In the genomic region with DNA sequence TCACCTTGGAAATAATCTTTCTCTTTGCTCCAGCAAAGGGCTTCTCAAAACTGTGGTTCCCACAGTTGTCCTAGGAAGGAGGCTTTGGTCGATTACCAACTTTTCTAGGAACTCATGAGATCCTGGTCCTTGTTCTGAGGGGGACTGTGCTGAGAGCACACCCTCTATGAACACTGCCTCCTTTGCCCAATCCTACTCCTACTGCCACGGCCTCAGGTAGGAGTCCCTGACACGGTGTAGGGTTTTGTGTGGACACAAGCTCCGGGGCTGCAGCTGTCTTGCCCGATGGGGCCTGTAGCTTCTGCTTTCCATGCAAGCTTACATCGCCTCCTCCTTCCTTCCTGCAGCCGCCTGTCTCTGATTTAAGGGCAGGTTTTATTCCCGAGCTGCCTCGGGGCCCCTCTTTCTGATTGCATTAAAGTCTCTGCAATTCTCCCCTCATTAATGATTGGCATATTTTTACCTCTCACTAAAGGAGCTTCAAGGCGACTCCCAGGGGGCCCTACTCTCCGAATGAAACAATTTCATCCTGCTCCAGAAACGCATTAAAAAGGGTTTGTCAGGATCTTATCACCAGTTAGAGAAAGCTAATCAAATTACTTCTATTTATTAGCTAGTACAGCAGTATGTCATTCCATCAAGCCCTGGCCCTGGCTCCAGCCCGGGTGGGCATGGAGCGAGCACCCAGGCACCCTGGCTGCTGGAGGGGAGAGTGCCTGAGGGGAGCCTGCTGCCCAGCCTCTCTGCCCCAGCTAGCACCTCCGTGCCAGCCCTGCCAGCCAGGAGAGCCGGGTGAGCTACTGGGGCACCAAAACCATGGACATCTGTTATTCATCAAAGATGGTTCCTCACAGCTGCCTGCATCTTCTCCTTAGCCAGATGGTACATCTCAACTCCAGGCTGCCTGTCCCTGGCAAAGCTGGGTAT, we compare ENCODE assay signal across 18 cellular contexts. TPM values are rescaled to one million over a fixed set of nuclear protein-coding genes. Genes with fewer than 3 reads are reported as not detected.
A peak's percentile ranks its signal among the peaks of the same experiment; 100 is the strongest.
DNase-seq lines count a peak whose midpoint lies in the region; ATAC-seq and TF ChIP-seq lines count a peak whose summit lies in the region.
"Had no signal": no experiment of that assay in that cellular context is flagged by ENCODE, and none has a peak within 500 bp of the region (broad histone marks: within the 10 kb centered on the region; RNA-seq: fewer than 3 reads in every experiment).

No MANE protein-coding gene starts in this region.

- H3K27ac ChIP-seq in HCT116 (ENCODE audit: low read depth, low read length) (no peak overlapping the region), SJCRH30 (no peak overlapping the region), OCI-LY7 (ENCODE audit: low read depth, low read length, poor library complexity, severe bottlenecking) (no peak overlapping the region)
- H3K27ac ChIP-seq: RWPE1 had no signal

- DNase-seq in AG04449 (ENCODE audit: low read depth, low spot score) = no peak
- no peak for DNase-seq in HCT116 (ENCODE audit: low read depth, low spot score)
- DNase-seq in SJCRH30 = peak; percentile 42 to 66
- peak; percentile 9 to 42 for DNase-seq in foreskin fibroblast
- no peak for DNase-seq in NCI-H2029 treated with DMSO at 0.1 percent for 48 hours (lab: John Stamatoyannopoulos, UW)
- no peak for DNase-seq in SIG-M5 treated with dmso at 0.1 percent for 504 hours (lab: John Stamatoyannopoulos, UW; ENCODE audit: unreplicated experiment)
- DNase-seq in OCI-LY7 (ENCODE audit: low spot score) = no peak
- DNase-seq in GF-D8 (lab: John Stamatoyannopoulos, UW) = no peak
- DNase-seq: activated CD8-positive, alpha-beta T cell treated with anti-CD3 and anti-CD28 coated beads for 36 hours; activated naive CD4-positive, alpha-beta T cell treated with Interleukin-2 at 50 U/mL for 16 hours; DMS153; kidney; NCI-H1092 treated with DMSO at 0.1 percent for 48 hours; NCI-H446 treated with DMSO at 0.1 percent for 48 hours had no signal

- RAD21 ChIA-PET in HCT116 (lab: Charles Lee; ENCODE audit: low non-redundant PET in 1 of 2, low total read pairs in 2 of 2, uncharacterized antibody in 2 of 2, unreplicated experiment in 2 of 2) = interaction anchor here in 1 of 2 experiments (0.5 kb wide), 1 partner anchor 355 kb away, joined by 3 read pairs; no protein-coding TSS in a partner anchor

- H3K4me1 ChIP-seq in HCT116 (ENCODE audit: control insufficient read depth in 1 of 2, insufficient read depth in 2 of 2, low read length in 2 of 2) (no peaks in the 10 kb centered on the region), SJCRH30 (no peaks in the 10 kb centered on the region), OCI-LY7 (ENCODE audit: insufficient read depth, low read length, poor library complexity, severe bottlenecking) (no peaks in the 10 kb centered on the region)

- BruUV-seq in HCT116 (replicated peaks; lab: Mats Ljungman, UMichigan) = no TSS peak
- no TSS peak for BruUV-seq in OCI-LY7 (replicated peaks; lab: Mats Ljungman, UMichigan)

- POLR2A ChIA-PET in AG04449 (lab: Yijun Ruan, JAX) (no interaction called here), HCT116 (lab: Charles Lee) (interaction anchor here (0.8 kb wide), 1 partner anchor 9 kb away, joined by 3 read pairs; no protein-coding TSS in a partner anchor), OCI-LY7 (lab: Charles Lee) (no interaction called here)

- TF ChIP-seq CTCF in AG04449 (IDR thresholded peaks at IDR 0.05; ENCODE audit: insufficient read depth, low read length, missing control alignments) = no peak
- TF ChIP-seq CTCF in HCT116 (IDR thresholded peaks at IDR 0.05 in 2 of 3, conservative IDR thresholded peaks at IDR 0.05 in 1 of 3; ENCODE audit: borderline replicate concordance in 1 of 3, insufficient read depth in 1 of 3, low read depth in 2 of 3, low read length in 2 of 3) = no peak
- TF ChIP-seq CTCF in foreskin fibroblast (IDR thresholded peaks at IDR 0.05; ENCODE audit: low read depth, low read length) = no peak
- no peak for TF ChIP-seq CTCF in OCI-LY7 (conservative IDR thresholded peaks at IDR 0.05; ENCODE audit: low read length)

- no peaks in the 10 kb centered on the region for H4K20me1 ChIP-seq in HCT116 (ENCODE audit: insufficient read depth)
- H4K20me1 ChIP-seq in OCI-LY7 (ENCODE audit: insufficient read depth, low read length) = no peaks in the 10 kb centered on the region

- peak; percentile 71 for ATAC-seq in HCT116
- ATAC-seq: activated CD8-positive, alpha-beta T cell treated with anti-CD3 and anti-CD28 coated beads for 36 hours had no signal

- H3K4me2 ChIP-seq in HCT116 (ENCODE audit: low read length) (0 out of 2 replicates have a peak overlapping the region, but pooled peaks have one; percentile 3), OCI-LY7 (ENCODE audit: low read length) (no peak overlapping the region)

- intact Hi-C loops in HCT116 (cut with micrococcal nuclease) = no loop called here
- intact Hi-C loops in OCI-LY7 (cut with micrococcal nuclease; ENCODE audit: unreplicated experiment) = no loop called here

- H3K9me3 ChIP-seq in HCT116 (ENCODE audit: control insufficient read depth in 1 of 2, insufficient read depth in 1 of 2, low read depth in 1 of 2, low read length in 2 of 2) (peaks cover 0 to under 1% of the 10 kb centered on the region in 2 experiments; a peak in 1 of 4 replicates), SJCRH30 (replicated peaks) (no peaks in the 10 kb centered on the region), OCI-LY7 (ENCODE audit: low read length) (no peaks in the 10 kb centered on the region)

- H3K27me3 ChIP-seq in HCT116 (ENCODE audit: insufficient read depth, low read length) = no peaks in the 10 kb centered on the region
- H3K27me3 ChIP-seq in SJCRH30 = no peaks in the 10 kb centered on the region

- H3K9me2 ChIP-seq in HCT116 (ENCODE audit: insufficient read depth) = no peaks in the 10 kb centered on the region
- no peaks in the 10 kb centered on the region for H3K9me2 ChIP-seq in OCI-LY7 (ENCODE audit: insufficient read depth, low read length)

- CTCF ChIA-PET in AG04449 (lab: Yijun Ruan, JAX) = interaction anchor here (1.0 to 2.3 kb wide), 4 partner anchors 14 to 287 kb away, joined by 3 to 6 read pairs (median 4); no protein-coding TSS in a partner anchor
- CTCF ChIA-PET in HCT116 (lab: Charles Lee) = no interaction called here
- CTCF ChIA-PET in OCI-LY7 (lab: Charles Lee; ENCODE audit: unreplicated experiment) = no interaction called here

- H3K79me2 ChIP-seq in HCT116 (ENCODE audit: insufficient read depth, low read length) (no peaks in the 10 kb centered on the region), OCI-LY7 (ENCODE audit: insufficient read depth, low read depth, low read length) (no peaks in the 10 kb centered on the region)

- TF ChIP-seq POLR2A in HCT116 (IDR thresholded peaks at IDR 0.05; ENCODE audit: borderline replicate concordance, extremely low read depth, insufficient read depth, insufficient read length) = no peak

- no peaks in the 10 kb centered on the region for H3K36me3 ChIP-seq in HCT116 (ENCODE audit: control insufficient read depth in 1 of 2, insufficient read depth in 2 of 2, low read length in 2 of 2)
- no peaks in the 10 kb centered on the region for H3K36me3 ChIP-seq in SJCRH30
- H3K36me3 ChIP-seq in OCI-LY7 (ENCODE audit: insufficient read depth, low read length) = no peaks in the 10 kb centered on the region

- H2AFZ ChIP-seq in HCT116 (ENCODE audit: low read depth, low read length, poor library complexity, severe bottlenecking) (no peak overlapping the region), OCI-LY7 (ENCODE audit: low read length) (no peak overlapping the region)

- H3K4me3 ChIP-seq in AG04449 (ENCODE audit: low read depth, low read length) (peak overlapping the region; percentile 31), HCT116 (replicated peaks in 1 of 2; ENCODE audit: low read depth in 1 of 2, low read length in 2 of 2) (no peak overlapping the region; a peak in 1 of 4 replicates), SJCRH30 (peak overlapping the region; percentile 51), foreskin fibroblast (ENCODE audit: low read depth in 1 of 2, low read length in 2 of 2) (peak overlapping the region in 1 of 2 donors; percentile 28), OCI-LY7 (ENCODE audit: low read depth, low read length, poor library complexity, severe bottlenecking) (no peak overlapping the region)

- no peak overlapping the region for H3K9ac ChIP-seq in HCT116 (ENCODE audit: low read length)

- TF ChIP-seq RAD21 in HCT116 (IDR thresholded peaks at IDR 0.05; ENCODE audit: low read depth) = no peak

TF ChIP-seq in HCT116, 20 proteins besides CTCF, POLR2A, EP300 and RAD21 (continues in another document):
- no peak for TF ChIP-seq SRF (IDR thresholded peaks at IDR 0.05; ENCODE audit: low read depth)
- no peak for TF ChIP-seq EZH2phosphoT487 (IDR thresholded peaks at IDR 0.05; ENCODE audit: borderline replicate concordance)
- TF ChIP-seq, protein P1, sequence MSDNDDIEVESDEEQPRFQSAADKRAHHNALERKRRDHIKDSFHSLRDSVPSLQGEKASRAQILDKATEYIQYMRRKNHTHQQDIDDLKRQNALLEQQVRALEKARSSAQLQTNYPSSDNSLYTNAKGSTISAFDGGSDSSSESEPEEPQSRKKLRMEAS (IDR thresholded peaks at IDR 0.05) = no peak
- no peak for TF ChIP-seq JUND (IDR thresholded peaks at IDR 0.05)
- TF ChIP-seq TCF7L2 (IDR thresholded peaks at IDR 0.05; ENCODE audit: borderline replicate concordance, extremely low read depth, insufficient read depth, insufficient read length) = no peak
- no peak for TF ChIP-seq YY1 (IDR thresholded peaks at IDR 0.05; ENCODE audit: extremely low read depth, insufficient replicate concordance, low read depth, low read length)
- TF ChIP-seq ZFX (IDR thresholded peaks at IDR 0.05) = no peak
- TF ChIP-seq, protein P2, sequence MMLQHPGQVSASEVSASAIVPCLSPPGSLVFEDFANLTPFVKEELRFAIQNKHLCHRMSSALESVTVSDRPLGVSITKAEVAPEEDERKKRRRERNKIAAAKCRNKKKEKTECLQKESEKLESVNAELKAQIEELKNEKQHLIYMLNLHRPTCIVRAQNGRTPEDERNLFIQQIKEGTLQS (IDR thresholded peaks at IDR 0.05) = no peak
- TF ChIP-seq EGR1 (IDR thresholded peaks at IDR 0.05; ENCODE audit: low read depth) = no peak

RNA-seq across cellular contexts. Expression of a gene that starts 38.1 kb away (rescaled TPM):
- total RNA-seq in HCT116 (2021; ENCODE audit: unreplicated experiment) (1.9 TPM), OCI-LY7 (2022) (not detected in 2 replicates)
- polyA plus RNA-seq in HCT116 (2012) = 0.31 and 0.59 TPM in 2 replicates
- total RNA-seq in SJCRH30 (2014; rRNA removed; shearing (Covaris generic)) = 0.20 TPM in 2 replicates
- 0.47 TPM in 1 of 2 replicates, not detected in the other for total RNA-seq in OCI-LY7 (2014; rRNA removed; shearing (Covaris generic))
- total RNA-seq: bronchial epithelial cell, temporal lobe had no signal
- polyA plus RNA-seq: IgD-negative memory B cell had no signal

Comparison
In these comparisons a context has a peak if more than half of its experiments do, and no peak if none do; other contexts are left out.
1. DNase-seq: peak in SJCRH30 (2 of 2) and foreskin fibroblast (2 of 2); none in AG04449 (single experiment), HCT116 (single experiment), NCI-H2029 treated with DMSO at 0.1 percent for 48 hours (single experiment), SIG-M5 treated with dmso at 0.1 percent for 504 hours (single experiment), OCI-LY7 (single experiment) and GF-D8 (single experiment).
2. H3K4me3 ChIP-seq: peak in AG04449 (single experiment) and SJCRH30 (single experiment); none in HCT116 (0 of 2) and OCI-LY7 (single experiment).